ENCODE assay signal across 23 cellular contexts in the genomic region with DNA sequence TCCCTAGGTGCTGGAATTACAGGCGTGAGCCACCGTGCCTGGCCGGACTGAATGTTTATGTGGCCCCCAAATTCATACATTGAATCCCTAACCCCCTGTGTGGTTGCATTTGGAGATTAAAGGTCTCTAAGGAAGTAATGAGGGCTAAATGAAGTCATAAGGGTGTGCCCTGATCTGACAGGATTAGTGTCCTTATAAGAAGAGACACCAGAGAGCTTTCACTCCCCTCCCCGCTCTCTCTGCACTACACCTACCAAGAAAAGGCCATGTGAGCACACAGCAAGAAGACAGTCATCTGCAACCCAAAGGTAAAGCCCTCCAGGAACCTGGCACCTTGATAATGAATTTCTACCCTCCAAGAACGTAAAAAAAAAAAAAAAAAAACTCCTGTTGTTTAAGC.
DNase-seq lines count a peak whose midpoint lies in the region; ATAC-seq and TF ChIP-seq lines count a peak whose summit lies in the region.
"Had no signal": no experiment of that assay in that cellular context is flagged by ENCODE, and none has a peak within 500 bp of the region (broad histone marks: within the 10 kb centered on the region; RNA-seq: fewer than 3 reads in every experiment).

No MANE protein-coding gene starts in this region.

- H3F3A ChIP-seq in MM.1S (ENCODE audit: insufficient read depth, low read length), result peaks cover 23% of the 10 kb centered on the region

- H3K9me2 ChIP-seq in MM.1S (replicated peaks; ENCODE audit: insufficient read depth, low read length), result no peaks in the 10 kb centered on the region

- H3K27ac ChIP-seq in MM.1S (ENCODE audit: low read length) (peak overlapping the region; percentile 33; the same call in 1 of the 2 replicates), WERI-Rb-1 (no peak overlapping the region)
- H3K27ac ChIP-seq: A549; BLaER1 treated with 17β-estradiol and CSF1 and Interleukin-3, amounts not matched to agents 10 nM and 100 nM; GM23248 had no signal

- no peaks in the 10 kb centered on the region for H3K27me3 ChIP-seq in MM.1S (replicated peaks; ENCODE audit: insufficient read depth, low read length)
- no peaks in the 10 kb centered on the region for H3K27me3 ChIP-seq in WERI-Rb-1 (ENCODE audit: insufficient read depth, low read depth, severe bottlenecking)
- H3K27me3 ChIP-seq: BE2C; BLaER1 treated with 17β-estradiol and CSF1 and Interleukin-3, amounts not matched to agents 10 nM and 100 nM had no signal

- no peaks in the 10 kb centered on the region for H3K79me2 ChIP-seq in MM.1S (ENCODE audit: low read length)

- no peaks in the 10 kb centered on the region for H4K20me1 ChIP-seq in MM.1S (ENCODE audit: insufficient read depth, low read length)

- H3K4me1 Mint-ChIP-seq in stimulated activated memory B cell treated with anti-CD40 and anti-IgM and Interleukin-4, amounts not matched to agents 10 μg/mL and 1 μg/mL and 100 μg/mL, for 72 hours, result no peaks in the 10 kb centered on the region
- H3K4me1 Mint-ChIP-seq: CD14-positive monocyte; CD8-positive, alpha-beta memory T cell had no signal

- no peaks in the 10 kb centered on the region for H3K9me3 ChIP-seq in MM.1S (replicated peaks; ENCODE audit: insufficient read depth, low read length)
- H3K9me3 ChIP-seq in WERI-Rb-1 (ENCODE audit: severe bottlenecking), result no peaks in the 10 kb centered on the region
- H3K9me3 ChIP-seq: A549; BE2C; BLaER1 treated with 17β-estradiol and CSF1 and Interleukin-3, amounts not matched to agents 10 nM and 100 nM had no signal

- TF ChIP-seq CTCF in MM.1S (IDR thresholded peaks at IDR 0.05; ENCODE audit: low read length) (no peak), WERI-Rb-1 (IDR thresholded peaks at IDR 0.05; ENCODE audit: low read depth, low read length) (no peak)

- ATAC-seq in esophagus mucosa (peak; percentile 93), GM18873 (IDR thresholded peaks at IDR 0.05; ENCODE audit: low FRiP score, unreplicated experiment) (no peak)
- peak; percentile 34 for ATAC-seq in stimulated activated memory B cell treated with anti-CD40 and anti-IgM and Interleukin-4, amounts not matched to agents 10 μg/mL and 1 μg/mL and 100 μg/mL, for 72 hours
- ATAC-seq: A549 had no signal

- H3K9ac ChIP-seq in MM.1S (ENCODE audit: low read length), result no peak overlapping the region
- H3K9ac ChIP-seq: BLaER1 treated with 17β-estradiol and CSF1 and Interleukin-3, amounts not matched to agents 10 nM and 100 nM; GM23248 had no signal

- H3K4me3 ChIP-seq in MM.1S (ENCODE audit: low read length), result no peak overlapping the region
- H3K4me3 ChIP-seq in WERI-Rb-1 (ENCODE audit: low read depth, low read length), result no peak overlapping the region
- H3K4me3 ChIP-seq: A549; BLaER1 treated with 17β-estradiol and CSF1 and Interleukin-3, amounts not matched to agents 10 nM and 100 nM; GM23248 had no signal

- H2AFZ ChIP-seq in MM.1S (ENCODE audit: low read length), result no peak overlapping the region
- H2AFZ ChIP-seq: GM23248 had no signal

- no peak overlapping the region for H3K4me3 Mint-ChIP-seq in stimulated activated memory B cell treated with anti-CD40 and anti-IgM and Interleukin-4, amounts not matched to agents 10 μg/mL and 1 μg/mL and 100 μg/mL, for 72 hours
- H3K4me3 Mint-ChIP-seq: CD14-positive monocyte; CD4-positive, alpha-beta T cell; CD8-positive, alpha-beta memory T cell had no signal

- H3K36me3 Mint-ChIP-seq in stimulated activated memory B cell treated with anti-CD40 and anti-IgM and Interleukin-4, amounts not matched to agents 10 μg/mL and 1 μg/mL and 100 μg/mL, for 72 hours, result no peaks in the 10 kb centered on the region
- H3K36me3 Mint-ChIP-seq: CD14-positive monocyte; CD8-positive, alpha-beta memory T cell had no signal

- DNase-seq in MM.1S (no peak), WERI-Rb-1 (peak; percentile 39), epidermal melanocyte (ENCODE audit: insufficient read length, low spot score) (no peak), GM19238 (ENCODE audit: insufficient read length, low spot score) (no peak)
- DNase-seq: 8988T; ACHN; AML-193; BE2C; Calu3; CD4-positive, alpha-beta T cell; CD8-positive, alpha-beta memory T cell; DMS53; DMS79 treated with DMSO at 0.1 percent for 48 hours; GF-D8; GM23248; H7; HCEC 1CT had no signal

- H3K36me3 ChIP-seq in MM.1S (replicated peaks; ENCODE audit: insufficient read depth, low read length) (no peaks in the 10 kb centered on the region), WERI-Rb-1 (peaks cover 4% of the 10 kb centered on the region)
- H3K36me3 ChIP-seq: BE2C had no signal

- no peak overlapping the region for H3K27ac Mint-ChIP-seq in stimulated activated memory B cell treated with anti-CD40 and anti-IgM and Interleukin-4, amounts not matched to agents 10 μg/mL and 1 μg/mL and 100 μg/mL, for 72 hours
- H3K27ac Mint-ChIP-seq: CD14-positive monocyte; CD4-positive, alpha-beta T cell; CD8-positive, alpha-beta memory T cell had no signal

- peak overlapping the region; percentile 55; the same call in 1 of the 2 replicates for H3K4me2 ChIP-seq in MM.1S (ENCODE audit: low read depth, low read length)
- H3K4me2 ChIP-seq: A549; BLaER1 treated with 17β-estradiol and CSF1 and Interleukin-3, amounts not matched to agents 10 nM and 100 nM had no signal

- peaks cover 25% of the 10 kb centered on the region for H3K27me3 Mint-ChIP-seq in stimulated activated memory B cell treated with anti-CD40 and anti-IgM and Interleukin-4, amounts not matched to agents 10 μg/mL and 1 μg/mL and 100 μg/mL, for 72 hours

- peaks cover 37% of the 10 kb centered on the region for H3K4me1 ChIP-seq in MM.1S (ENCODE audit: low read length)
- H3K4me1 ChIP-seq: BE2C; BLaER1 treated with 17β-estradiol and CSF1 and Interleukin-3, amounts not matched to agents 10 nM and 100 nM had no signal

- no peaks in the 10 kb centered on the region for H3K9me3 Mint-ChIP-seq in stimulated activated memory B cell treated with anti-CD40 and anti-IgM and Interleukin-4, amounts not matched to agents 10 μg/mL and 1 μg/mL and 100 μg/mL, for 72 hours
- H3K9me3 Mint-ChIP-seq: CD4-positive, alpha-beta T cell; CD8-positive, alpha-beta memory T cell had no signal
